In genomic region chr7:121623130-121623872, GRCh38 we compare ENCODE assay signal across 19 cellular contexts.
A peak's percentile ranks its signal among the peaks of the same experiment; 100 is the strongest.
DNase-seq lines count a peak whose midpoint lies in the region; TF ChIP-seq lines count a peak whose summit lies in the region.
"Had no signal": no experiment of that assay in that cellular context is flagged by ENCODE, and none has a peak within 500 bp of the region (broad histone marks: within the 10 kb centered on the region; RNA-seq: fewer than 3 reads in every experiment).

No MANE protein-coding gene starts in this region.

- H3K23ac ChIP-seq in mesenchymal stem cell (ENCODE audit: low read length in 2 of 2), result no peak overlapping the region

- DNase-seq in NCI-H526 treated with DMSO at 0.1 percent for 48 hours (lab: John Stamatoyannopoulos, UW) (peak; percentile 61), amniotic epithelial cell (ENCODE audit: low read depth) (peak; percentile 21), mesenchymal stem cell (peak; percentile 16), HEK293T (ENCODE audit: extremely low spot score) (no peak), DMS79 treated with DMSO at 0.1 percent for 48 hours (lab: John Stamatoyannopoulos, UW) (no peak), mammary epithelial cell (no peak), hippocampal formation (lab: John Stamatoyannopoulos, UW) (no peak)
- DNase-seq: Caco-2; CD4-positive, alpha-beta memory T cell; DMS 273 treated with DMSO at 0.1 percent for 48 hours; DND-41; Kasumi-1; NCI-H1417; NCI-H187; NCI-H2107; NCI-H748 treated with DMSO at 0.1 percent for 48 hours; NK-92 treated with Interleukin-12 subunit alpha and Interleukin-12 subunit beta, amount 100 ng/mL, for 24 hours; Peyer's patch had no signal

- H3K14ac ChIP-seq in mesenchymal stem cell (ENCODE audit: low read length in 2 of 2), result no peak overlapping the region

- H2BK120ac ChIP-seq in mesenchymal stem cell (ENCODE audit: low read depth, low read length), result no peak overlapping the region

- no peaks in the 10 kb centered on the region for H3K9me3 ChIP-seq in BLaER1
- no peaks in the 10 kb centered on the region for H3K9me3 ChIP-seq in mesenchymal stem cell (ENCODE audit: control insufficient read depth, low read length)
- H3K9me3 ChIP-seq in mammary epithelial cell (replicated peaks; ENCODE audit: insufficient read depth, low read length), result no peaks in the 10 kb centered on the region
- H3K9me3 ChIP-seq: Caco-2, Peyer's patch had no signal

- H3K27ac ChIP-seq in BLaER1 (no peak overlapping the region), mesenchymal stem cell (ENCODE audit: low read length, poor library complexity, severe bottlenecking) (no peak overlapping the region), mammary epithelial cell (ENCODE audit: insufficient read depth, low read depth, low read length) (no peak overlapping the region)
- H3K27ac ChIP-seq: Peyer's patch had no signal

- intact Hi-C loops in mammary epithelial cell (cut with micrococcal nuclease), result no loop called here

- H2AFZ ChIP-seq in mesenchymal stem cell (ENCODE audit: low read depth, low read length) (no peak overlapping the region), mammary epithelial cell (ENCODE audit: low read depth, low read length) (no peak overlapping the region)

- 50% methylated on average over 2 of the region's 6 CpGs for WGBS in mesenchymal stem cell
- WGBS in mammary epithelial cell (ENCODE audit: low coverage, missing lambda C conversion rate), result 69% methylated on average over 6 of the region's 6 CpGs

- H3K4me1 ChIP-seq in BLaER1 (peaks cover 32% of the 10 kb centered on the region), mesenchymal stem cell (ENCODE audit: control insufficient read depth, insufficient read depth, low read depth, low read length) (no peaks in the 10 kb centered on the region), mammary epithelial cell (ENCODE audit: insufficient read depth, low read length) (no peaks in the 10 kb centered on the region)
- H3K4me1 ChIP-seq: Caco-2, Peyer's patch had no signal

- no peaks in the 10 kb centered on the region for H3K79me2 ChIP-seq in mammary epithelial cell (ENCODE audit: insufficient read depth, low read length)

- no peak overlapping the region for H2BK12ac ChIP-seq in mesenchymal stem cell (ENCODE audit: low read length in 2 of 2)

- no peak overlapping the region for H3K18ac ChIP-seq in mesenchymal stem cell (ENCODE audit: low read depth in 1 of 2, low read length in 2 of 2)

- no peak overlapping the region for H3K4ac ChIP-seq in mesenchymal stem cell (ENCODE audit: low read depth in 1 of 2, low read length in 2 of 2)

- dilution Hi-C loops in mammary epithelial cell (cut with HindIII; ENCODE audit: low sequenced_read_pairs), result no loop called here

- no peak overlapping the region for H4K91ac ChIP-seq in mesenchymal stem cell (ENCODE audit: low read length)

- BruUV-seq in mammary epithelial cell (replicated peaks; lab: Mats Ljungman, UMichigan), result no TSS peak

- H3K79me1 ChIP-seq in mesenchymal stem cell (replicated peaks; ENCODE audit: low read length, poor library complexity, severe bottlenecking), result no peaks in the 10 kb centered on the region

- H4K20me1 ChIP-seq in BLaER1 (no peaks in the 10 kb centered on the region), mammary epithelial cell (ENCODE audit: insufficient read depth, low read length) (no peaks in the 10 kb centered on the region)

- no peak overlapping the region for H4K8ac ChIP-seq in mesenchymal stem cell (ENCODE audit: low read length)

- H3K4me3 ChIP-seq in BLaER1, result no peak overlapping the region
- H3K4me3 ChIP-seq in mesenchymal stem cell (ENCODE audit: insufficient read depth in 1 of 2, low read depth in 1 of 2, low read length in 2 of 2), result no peak overlapping the region
- H3K4me3 ChIP-seq in mammary epithelial cell (replicated peaks in 1 of 3; ENCODE audit: insufficient read depth in 1 of 3, low read depth in 2 of 3, low read length in 3 of 3), result no peak overlapping the region
- H3K4me3 ChIP-seq: Peyer's patch had no signal

- H3K27me3 ChIP-seq in BLaER1 (no peaks in the 10 kb centered on the region), mesenchymal stem cell (ENCODE audit: control insufficient read depth in 1 of 2, insufficient read depth in 1 of 2, low read length in 2 of 2) (no peaks in the 10 kb centered on the region), mammary epithelial cell (ENCODE audit: insufficient read depth, low read length) (no peaks in the 10 kb centered on the region)
- H3K27me3 ChIP-seq: Peyer's patch had no signal

- H3K36me3 ChIP-seq in BLaER1 (no peaks in the 10 kb centered on the region), mesenchymal stem cell (ENCODE audit: control insufficient read depth in 1 of 2, insufficient read depth in 2 of 2, low read depth in 1 of 2, low read length in 2 of 2) (no peaks in the 10 kb centered on the region), mammary epithelial cell (ENCODE audit: insufficient read depth, low read length) (no peaks in the 10 kb centered on the region)
- H3K36me3 ChIP-seq: Peyer's patch had no signal

- H2AK5ac ChIP-seq in mesenchymal stem cell (ENCODE audit: low read length, severe bottlenecking), result no peak overlapping the region

- in situ Hi-C loops in mammary epithelial cell (cut with MboI; ENCODE audit: low sequenced_read_pairs in 2 of 2), result no loop called here

- H2BK15ac ChIP-seq in mesenchymal stem cell (ENCODE audit: low read depth, poor library complexity, severe bottlenecking), result no peak overlapping the region

- H3K4me2 ChIP-seq in BLaER1, result peak overlapping the region; percentile 55
- no peak overlapping the region for H3K4me2 ChIP-seq in mesenchymal stem cell (ENCODE audit: low read length, poor library complexity, severe bottlenecking)
- no peak overlapping the region for H3K4me2 ChIP-seq in mammary epithelial cell (ENCODE audit: insufficient read depth, low read depth, low read length)

- CTCF ChIA-PET in HEK293T (lab: Yijun Ruan, JAX) (interaction anchor here (0.5 kb wide), 1 partner anchor 1008 kb away, joined by 3 read pairs; no protein-coding TSS in a partner anchor), mammary epithelial cell (lab: Charles Lee; ENCODE audit: low non-redundant PET) (no interaction called here)

- H2BK5ac ChIP-seq in mesenchymal stem cell (ENCODE audit: low read depth, low read length, poor library complexity, severe bottlenecking), result no peak overlapping the region

- TF ChIP-seq CTCF in mammary epithelial cell (conservative IDR thresholded peaks at IDR 0.05 in 1 of 2, IDR thresholded peaks at IDR 0.05 in 1 of 2; ENCODE audit: extremely low read depth in 1 of 2, insufficient read depth in 1 of 2, low read depth in 1 of 2, low read length in 2 of 2), result no peak

- POLR2A ChIA-PET in HEK293T (lab: Yijun Ruan, JAX), result no interaction called here

- no peak overlapping the region for H3K9ac ChIP-seq in BLaER1
- H3K9ac ChIP-seq in mesenchymal stem cell (ENCODE audit: low read length), result no peak overlapping the region
- no peak overlapping the region for H3K9ac ChIP-seq in mammary epithelial cell (ENCODE audit: insufficient read depth, low read length)

TF ChIP-seq in HEK293T, 16 proteins besides CTCF, POLR2A, EP300 and RAD21:
- TF ChIP-seq CTBP1 (IDR thresholded peaks at IDR 0.05; ENCODE audit: borderline replicate concordance) (no peak), FOXK2 (IDR thresholded peaks at IDR 0.05) (no peak), SP1 (IDR thresholded peaks at IDR 0.05) (no peak), LEF1 (IDR thresholded peaks at IDR 0.05; ENCODE audit: borderline replicate concordance) (no peak), HDGF (IDR thresholded peaks at IDR 0.05; ENCODE audit: borderline replicate concordance) (no peak), PKNOX1 (IDR thresholded peaks at IDR 0.05) (no peak)

Comparison
In these comparisons a context has a peak if more than half of its experiments do, and no peak if none do; other contexts are left out.
1. DNase-seq: peak in NCI-H526 treated with DMSO at 0.1 percent for 48 hours (single experiment), amniotic epithelial cell (single experiment) and mesenchymal stem cell (single experiment); none in HEK293T (single experiment), DMS79 treated with DMSO at 0.1 percent for 48 hours (single experiment), mammary epithelial cell (single experiment) and hippocampal formation (0 of 2).